Comparison of ENCODE assay signal across 19 cellular contexts in the genomic region with DNA sequence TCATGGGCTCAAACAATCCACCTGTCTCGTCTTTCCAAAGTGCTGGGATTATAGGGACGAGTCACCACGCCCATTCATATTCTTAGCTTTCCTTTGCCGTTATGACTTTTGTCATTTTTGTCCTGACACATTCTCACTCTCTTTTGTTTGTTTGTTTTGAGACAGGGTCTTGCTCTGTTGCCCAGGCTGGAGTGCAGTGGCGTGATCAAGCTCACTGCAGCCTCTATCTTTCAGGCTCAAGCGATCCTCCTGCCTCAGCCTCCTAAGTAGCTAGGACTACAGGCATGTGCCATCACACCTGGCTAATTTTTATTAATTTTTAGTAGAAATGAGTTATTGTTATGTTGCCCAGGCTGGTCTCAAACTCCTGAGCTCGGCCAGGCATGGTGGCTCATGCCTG. TPM values are rescaled to one million over a fixed set of nuclear protein-coding genes. Genes with fewer than 3 reads are reported as not detected.
DNase-seq lines count a peak whose midpoint lies in the region; ATAC-seq, FAIRE-seq and TF ChIP-seq lines count a peak whose summit lies in the region.
"Had no signal": no experiment of that assay in that cellular context is flagged by ENCODE, and none has a peak within 500 bp of the region (broad histone marks: within the 10 kb centered on the region; RNA-seq: fewer than 3 reads in every experiment).

No MANE protein-coding gene starts in this region.

- H2AFZ ChIP-seq in HepG2 (ENCODE audit: low read length) (no peak overlapping the region), PC-3 (ENCODE audit: low read length) (no peak overlapping the region), K562 (ENCODE audit: low read depth, low read length) (no peak overlapping the region)

- H3K4me2 ChIP-seq in HepG2 (ENCODE audit: low read depth, low read length) (no peak overlapping the region), PC-3 (ENCODE audit: low read length) (no peak overlapping the region), K562 (ENCODE audit: insufficient read depth, low read length) (no peak overlapping the region)
- H3K4me2 ChIP-seq: BLaER1 had no signal

- H3K4me3 ChIP-seq in HepG2 (replicated peaks in 1 of 3; ENCODE audit: insufficient read depth in 1 of 3, low read depth in 2 of 3, low read length in 3 of 3): no peak overlapping the region
- H3K4me3 ChIP-seq in right lobe of liver: no peak overlapping the region
- H3K4me3 ChIP-seq in PC-3 (ENCODE audit: low read length): no peak overlapping the region
- no peak overlapping the region for H3K4me3 ChIP-seq in K562
- H3K4me3 ChIP-seq: BLaER1, HAP-1 had no signal

- TF ChIP-seq POLR2A in HepG2 (IDR thresholded peaks at IDR 0.05; ENCODE audit: insufficient read depth in 1 of 2, low read depth in 2 of 2, low read length in 2 of 2) (no peak), right lobe of liver (IDR thresholded peaks at IDR 0.05) (no peak), K562 (conservative IDR thresholded peaks at IDR 0.05) (no peak)

- H4K20me1 ChIP-seq in HepG2 (ENCODE audit: insufficient read depth, low read length) (no peaks in the 10 kb centered on the region), PC-3 (ENCODE audit: low read length) (no peaks in the 10 kb centered on the region), K562 (replicated peaks; ENCODE audit: control insufficient read depth, insufficient read depth, low read length) (no peaks in the 10 kb centered on the region)
- H4K20me1 ChIP-seq: BLaER1 had no signal

- H3K9me3 ChIP-seq in HepG2 (ENCODE audit: low read length): no peaks in the 10 kb centered on the region
- H3K9me3 ChIP-seq in right lobe of liver: no peaks in the 10 kb centered on the region
- H3K9me3 ChIP-seq in PC-3 (ENCODE audit: low read length): no peaks in the 10 kb centered on the region
- H3K9me3 ChIP-seq in K562 (replicated peaks; ENCODE audit: control insufficient read depth, insufficient read depth, low read depth, low read length): no peaks in the 10 kb centered on the region
- H3K9me3 ChIP-seq: BLaER1, Caco-2, HAP-1 had no signal

- no peaks in the 10 kb centered on the region for H3K36me3 ChIP-seq in HepG2 (replicated peaks in 1 of 2; ENCODE audit: control insufficient read depth in 1 of 2, insufficient read depth in 2 of 2, low read length in 2 of 2)
- no peaks in the 10 kb centered on the region for H3K36me3 ChIP-seq in right lobe of liver
- H3K36me3 ChIP-seq in PC-3 (ENCODE audit: low read depth, low read length): no peaks in the 10 kb centered on the region
- no peaks in the 10 kb centered on the region for H3K36me3 ChIP-seq in K562 (ENCODE audit: control insufficient read depth, insufficient read depth, low read length)
- H3K36me3 ChIP-seq: BLaER1, HAP-1 had no signal

- H3K27me3 ChIP-seq in HepG2 (ENCODE audit: control insufficient read depth in 1 of 2, insufficient read depth in 2 of 2, low read length in 2 of 2) (no peaks in the 10 kb centered on the region), right lobe of liver (no peaks in the 10 kb centered on the region), PC-3 (ENCODE audit: low read length) (no peaks in the 10 kb centered on the region), K562 (ENCODE audit: control insufficient read depth in 2 of 2, insufficient read depth in 2 of 2, low read length in 2 of 2) (no peaks in the 10 kb centered on the region)
- H3K27me3 ChIP-seq: BLaER1 had no signal

- ATAC-seq in HepG2 (no peak), right lobe of liver (no peak), PC-3 (no peak), K562 (no peak), left cardiac atrium (no peak)
- ATAC-seq: CD8-positive, alpha-beta T cell had no signal

- H3K79me2 ChIP-seq in HepG2 (ENCODE audit: insufficient read depth, low read length): no peaks in the 10 kb centered on the region
- no peaks in the 10 kb centered on the region for H3K79me2 ChIP-seq in PC-3 (ENCODE audit: low read length)
- no peaks in the 10 kb centered on the region for H3K79me2 ChIP-seq in K562 (ENCODE audit: control insufficient read depth, insufficient read depth, low read length)

- H3F3A ChIP-seq in PC-3 (ENCODE audit: low read length, unreplicated experiment): no peaks in the 10 kb centered on the region

- CTCF ChIA-PET in HepG2 (lab: Yijun Ruan, JAX; ENCODE audit: low intra/inter-chr PET ratio, low total read pairs): no interaction called here
- CTCF ChIA-PET in PC-3 (lab: Charles Lee): no interaction called here
- CTCF ChIA-PET in K562 (lab: Yijun Ruan, JAX; ENCODE audit: low intra/inter-chr PET ratio): no interaction called here

- intact Hi-C loops in HepG2 (cut with micrococcal nuclease; ENCODE audit: unreplicated experiment) (no loop called here), right lobe of liver (cut with DNase I) (no loop called here), PC-3 (cut with micrococcal nuclease) (no loop called here), K562 (cut with micrococcal nuclease) (no loop called here), left cardiac atrium (cut with DNase I) (loop anchor here in 1 of 2 donors (10.0 kb wide), 1 partner anchor 52 kb away; no protein-coding TSS in a partner anchor)

- H3K9me2 ChIP-seq in PC-3 (replicated peaks; ENCODE audit: low read length): no peaks in the 10 kb centered on the region

- no TSS peak for BruUV-seq in HepG2 (replicated peaks; lab: Mats Ljungman, UMichigan)
- no TSS peak for BruUV-seq in PC-3 (replicated peaks; lab: Mats Ljungman, UMichigan)
- BruUV-seq in K562 (replicated peaks; lab: Mats Ljungman, UMichigan): no TSS peak

- no peaks in the 10 kb centered on the region for H3K9me1 ChIP-seq in K562 (ENCODE audit: control insufficient read depth, insufficient read depth, low read length)

- DNase-seq in HepG2 (ENCODE audit: low spot score) (no peak), right lobe of liver (no peak), PC-3 (peak; percentile 15), K562 (ENCODE audit: extremely low read depth in 1 of 4, low spot score in 3 of 4) (no peak), occipital lobe (lab: John Stamatoyannopoulos, UW) (no peak), NOMO-1 (lab: John Stamatoyannopoulos, UW; ENCODE audit: unreplicated experiment in 2 of 2) (no peak), left cardiac atrium (no peak)
- DNase-seq: Caco-2; CD4-positive, CD25-positive, alpha-beta regulatory T cell; CD8-positive, alpha-beta T cell; DMS153; DND-41; GOT3 had no signal

- H3K9ac ChIP-seq in HepG2 (ENCODE audit: insufficient read depth, low read depth, low read length) (no peak overlapping the region), PC-3 (ENCODE audit: low read length) (no peak overlapping the region), K562 (ENCODE audit: insufficient read depth in 1 of 2, low read depth in 2 of 2, low read length in 2 of 2) (no peak overlapping the region)
- H3K9ac ChIP-seq: BLaER1 had no signal

- H3K4me1 ChIP-seq in HepG2 (ENCODE audit: insufficient read depth, low read length): peaks cover 45% of the 10 kb centered on the region
- peaks cover 0 to 22% (median 9%) of the 10 kb centered on the region in 4 donors for H3K4me1 ChIP-seq in right lobe of liver
- peaks cover 17% of the 10 kb centered on the region for H3K4me1 ChIP-seq in PC-3 (ENCODE audit: insufficient read depth, low read length)
- peaks cover 10 to 11% of the 10 kb centered on the region in 2 experiments; a peak in 4 of 5 replicates for H3K4me1 ChIP-seq in K562 (replicated peaks in 1 of 2; ENCODE audit: control insufficient read depth in 2 of 2, insufficient read depth in 2 of 2, low read length in 2 of 2)
- H3K4me1 ChIP-seq: HAP-1 had no signal

- TF ChIP-seq EP300 in HepG2 (IDR thresholded peaks at IDR 0.05; ENCODE audit: low read depth in 2 of 2, low read length in 2 of 2) (no peak), HepG2 (CRISPR knock-in tag; IDR thresholded peaks at IDR 0.05; ENCODE audit: borderline replicate concordance) (no peak), K562 (IDR thresholded peaks at IDR 0.05; ENCODE audit: low read length) (no peak)

- no peak overlapping the region for H3K27ac ChIP-seq in HepG2 (ENCODE audit: extremely low read length, insufficient read depth, low read length)
- H3K27ac ChIP-seq in right lobe of liver: no peak overlapping the region
- no peak overlapping the region for H3K27ac ChIP-seq in PC-3 (ENCODE audit: low read length)
- H3K27ac ChIP-seq in K562 (ENCODE audit: extremely low read depth, low read depth, low read length): no peak overlapping the region
- H3K27ac ChIP-seq: BLaER1, C4-2B had no signal

- POLR2A ChIA-PET in HepG2 (lab: Yijun Ruan, JAX): interaction anchor here (1.7 kb wide), 1 partner anchor 12 kb away, joined by 7 read pairs; a partner anchor contains a TSS
- POLR2A ChIA-PET in PC-3 (lab: Charles Lee; ENCODE audit: unreplicated experiment): no interaction called here
- POLR2A ChIA-PET in K562 (lab: Yijun Ruan, JAX): interaction anchor here (1.0 to 7.9 kb wide), 5 partner anchors 9 to 54 kb away, joined by 3 to 102 read pairs (median 7); a partner anchor contains a TSS

- WGBS in HepG2 (ENCODE audit: low lambda C conversion rate): 58% methylated on average over 7 of the region's 7 CpGs
- WGBS in right lobe of liver (ENCODE audit: insufficient coverage, low coverage, low lambda C conversion rate, missing lambda C conversion rate): 75% methylated on average over 6 of the region's 7 CpGs
- 48% methylated on average over 7 of the region's 7 CpGs for WGBS in K562 (ENCODE audit: insufficient coverage, low coverage, missing lambda C conversion rate)

- in situ Hi-C loops in HepG2 (cut with HindIII; ENCODE audit: extremely low pct_ligation_motif_present, low pct_unique_long_range_greater_than_20kb): no loop called here
- in situ Hi-C loops in K562 (cut with MboI): no loop called here

- no peak for TF ChIP-seq RAD21 in HepG2 (CRISPR knock-in tag; IDR thresholded peaks at IDR 0.05)
- TF ChIP-seq RAD21 in K562 (CRISPR knock-in tag; conservative IDR thresholded peaks at IDR 0.05 in 1 of 2, IDR thresholded peaks at IDR 0.05 in 1 of 2): no peak

- FAIRE-seq in HepG2 (lab: Jason Lieb, UNC) (no peak), K562 (lab: Jason Lieb, UNC) (no peak)
- FAIRE-seq: G401.6, GM12892, H54 had no signal

- TF ChIP-seq CTCF in HepG2 (CRISPR knock-in tag; IDR thresholded peaks at IDR 0.05) (no peak), right lobe of liver (IDR thresholded peaks at IDR 0.05) (no peak), PC-3 (conservative IDR thresholded peaks at IDR 0.05; ENCODE audit: low read depth, low read length) (no peak), K562 (IDR thresholded peaks at IDR 0.05 in 2 of 3, conservative IDR thresholded peaks at IDR 0.05 in 1 of 3; ENCODE audit: insufficient read depth in 2 of 3, low read depth in 1 of 3, low read length in 3 of 3) (no peak)

RNA-seq across cellular contexts. Expression of a gene that starts 11.8 kb away (rescaled TPM):
- 21.0 and 28.8 TPM in 2 replicates for total RNA-seq in HepG2 (2016; rRNA removed; fragmentation: Illumina TruSeq; extraction: Trizol)
- 7.0 and 7.5 TPM in 2 replicates for total RNA-seq in HepG2 (2016; cell fraction: cytosol; rRNA removed; fragmentation: Illumina TruSeq; extraction: Trizol; ENCODE audit: low read depth)
- 20.7 and 32.3 TPM in 2 replicates for total RNA-seq in HepG2 (2016; cell fraction: insoluble cytoplasmic fraction; rRNA removed; fragmentation: Illumina TruSeq; extraction: Trizol)
- 10.5 and 12.8 TPM in 2 replicates for total RNA-seq in HepG2 (2016; cell fraction: membrane; rRNA removed; fragmentation: Illumina TruSeq; extraction: Trizol)
- 7.0 and 9.3 TPM in 2 replicates for total RNA-seq in HepG2 (2016; cell fraction: nucleus; rRNA removed; fragmentation: Illumina TruSeq; extraction: Trizol)
- polyA plus RNA-seq in HepG2 (2011; rRNA removed): 11.7 and 14.4 TPM in 2 replicates
- polyA plus RNA-seq in HepG2 (2011; cell fraction: cytosol; rRNA removed): 16.5 and 19.8 TPM in 2 replicates
- 10.4 and 11.6 TPM in 2 replicates for polyA plus RNA-seq in HepG2 (2011; cell fraction: nucleus; rRNA removed)
- 9.5 and 13.0 TPM in 2 replicates for polyA plus RNA-seq in HepG2 (2012)
- 2.8 and 3.8 TPM in 2 replicates for polyA plus RNA-seq in HepG2 (2016; cell fraction: cytosol; fragmentation: Illumina TruSeq; extraction: Trizol; ENCODE audit: low read depth)
- polyA plus RNA-seq in HepG2 (2016; cell fraction: insoluble cytoplasmic fraction; fragmentation: Illumina TruSeq; extraction: Trizol; ENCODE audit: low read depth): 26.5 and 30.0 TPM in 2 replicates
- polyA plus RNA-seq in HepG2 (2016; cell fraction: membrane; fragmentation: Illumina TruSeq; extraction: Trizol; ENCODE audit: low read depth): 4.9 and 5.6 TPM in 2 replicates
- polyA plus RNA-seq in HepG2 (2016; cell fraction: nucleus; fragmentation: Illumina TruSeq; extraction: Trizol; ENCODE audit: insufficient read depth, low read depth): 14.7 and 18.3 TPM in 2 replicates
- 28.2 and 57.8 TPM in 2 replicates for polyA minus RNA-seq in HepG2 (2011; rRNA and poly(A)+ RNA removed; ENCODE audit: low replicate concordance)
- polyA minus RNA-seq in HepG2 (2011; cell fraction: cytosol; rRNA and poly(A)+ RNA removed): 13.0 and 15.4 TPM in 2 replicates
- polyA minus RNA-seq in HepG2 (2011; cell fraction: nucleus; rRNA and poly(A)+ RNA removed): 3.6 and 4.2 TPM in 2 replicates
- total RNA-seq in right lobe of liver: 10 to 100 TPM in 4 of 6 experiments, 1 to 10 TPM in 2; 9.1 to 16.4 (median 11.8) TPM
- 10.1 and 13.6 TPM in 2 replicates for total RNA-seq in PC-3 (2014; rRNA removed)
- 16.8 and 18.9 TPM in 2 replicates for total RNA-seq in K562 (2011; cell fraction: chromatin; rRNA removed; ENCODE audit: low replicate concordance)
- total RNA-seq in K562 (2011; cell fraction: nucleolus; rRNA removed): 19.2 and 20.0 TPM in 2 replicates
- total RNA-seq in K562 (2011; cell fraction: nucleoplasm; rRNA removed): 25.3 and 28.1 TPM in 2 replicates
- total RNA-seq in K562 (2014; rRNA removed): 22.7 and 23.8 TPM in 2 replicates
- total RNA-seq in K562 (2014; rRNA removed; fragmentation: Illumina TruSeq; extraction: Trizol): 21.1 and 22.0 TPM in 2 replicates
- total RNA-seq in K562 (2015; rRNA removed; fragmentation: Illumina TruSeq; extraction: Trizol): 24.1 and 24.5 TPM in 2 replicates
- total RNA-seq in K562 (2021): 19.1 and 21.0 TPM in 2 replicates
- polyA plus RNA-seq in K562 (2011; rRNA removed): 28.9 and 33.2 TPM in 2 replicates
- 38.5 and 46.2 TPM in 2 replicates for polyA plus RNA-seq in K562 (2011; cell fraction: cytosol; rRNA removed)
- polyA plus RNA-seq in K562 (2011; cell fraction: nucleus; rRNA removed): 24.2 and 34.9 TPM in 2 replicates
- polyA plus RNA-seq in K562 (2012): 25.0 and 32.1 TPM in 2 replicates
- polyA plus RNA-seq in K562 (2014; fragmentation: Illumina TruSeq; extraction: Trizol): 23.8 and 25.5 TPM in 2 replicates
- 10 to 100 TPM; 38.6 to 50.6 TPM for polyA plus RNA-seq in K562 (2014; fragmentation: Nextera tagmentation; extraction: Ambion mirVana)
- polyA plus RNA-seq in K562 (2014; rRNA removed): 15.2 and 16.9 TPM in 2 replicates
- polyA minus RNA-seq in K562 (2011; rRNA and poly(A)+ RNA removed): 88.8 and 95.6 TPM in 2 replicates
- 22.8 and 25.4 TPM in 2 replicates for polyA minus RNA-seq in K562 (2011; cell fraction: cytosol; rRNA and poly(A)+ RNA removed)
- polyA minus RNA-seq in K562 (2011; cell fraction: nucleus; rRNA and poly(A)+ RNA removed): 7.9 and 17.3 TPM in 2 replicates
- total RNA-seq in occipital lobe: 15.1 TPM
- total RNA-seq in left cardiac atrium: 1 to 10 TPM; 8.1 to 9.5 TPM

RNA-seq across cellular contexts. Expression of a gene that starts 52.5 kb away (rescaled TPM):
- total RNA-seq in HepG2 (2016; rRNA removed; fragmentation: Illumina TruSeq; extraction: Trizol) (17.1 and 29.6 TPM in 2 replicates), right lobe of liver (10 to 100 TPM; 16.1 to 25.8 (median 23.3) TPM), PC-3 (2014; rRNA removed) (9.1 and 12.7 TPM in 2 replicates), K562 (2014; rRNA removed) (6.4 and 8.7 TPM in 2 replicates), K562 (2014; rRNA removed; fragmentation: Illumina TruSeq; extraction: Trizol) (13.9 and 18.2 TPM in 2 replicates), K562 (2015; rRNA removed; fragmentation: Illumina TruSeq; extraction: Trizol) (17.5 and 17.7 TPM in 2 replicates), K562 (2021) (28.6 and 34.6 TPM in 2 replicates), occipital lobe (9.7 TPM), left cardiac atrium (10 to 100 TPM; 20.8 to 26.2 TPM)
- 12.5 and 13.7 TPM in 2 replicates for total RNA-seq in HepG2 (2016; cell fraction: cytosol; rRNA removed; fragmentation: Illumina TruSeq; extraction: Trizol; ENCODE audit: low read depth)
- 18.0 and 28.5 TPM in 2 replicates for total RNA-seq in HepG2 (2016; cell fraction: insoluble cytoplasmic fraction; rRNA removed; fragmentation: Illumina TruSeq; extraction: Trizol)
- total RNA-seq in HepG2 (2016; cell fraction: membrane; rRNA removed; fragmentation: Illumina TruSeq; extraction: Trizol): 22.9 and 27.9 TPM in 2 replicates
- total RNA-seq in HepG2 (2016; cell fraction: nucleus; rRNA removed; fragmentation: Illumina TruSeq; extraction: Trizol): 19.8 and 22.8 TPM in 2 replicates
- polyA plus RNA-seq in HepG2 (2011; rRNA removed) (13.9 TPM in 2 replicates), K562 (2011; rRNA removed) (11.9 and 14.0 TPM in 2 replicates), K562 (2014; fragmentation: Illumina TruSeq; extraction: Trizol) (37.9 and 43.6 TPM in 2 replicates), K562 (2014; fragmentation: Nextera tagmentation; extraction: Ambion mirVana) (10 to 100 TPM; 12.8 to 14.2 TPM), K562 (2014; rRNA removed) (18.2 and 18.5 TPM in 2 replicates)
- 9.3 and 14.1 TPM in 2 replicates for polyA plus RNA-seq in HepG2 (2011; cell fraction: cytosol; rRNA removed)
- 7.6 and 10.2 TPM in 2 replicates for polyA plus RNA-seq in HepG2 (2011; cell fraction: nucleus; rRNA removed)
- polyA plus RNA-seq in HepG2 (2012): 20.1 and 20.8 TPM in 2 replicates
- polyA plus RNA-seq in HepG2 (2016; cell fraction: cytosol; fragmentation: Illumina TruSeq; extraction: Trizol; ENCODE audit: low read depth): 3.9 and 4.2 TPM in 2 replicates
- polyA plus RNA-seq in HepG2 (2016; cell fraction: insoluble cytoplasmic fraction; fragmentation: Illumina TruSeq; extraction: Trizol; ENCODE audit: low read depth): 36.5 and 50.9 TPM in 2 replicates
- polyA plus RNA-seq in HepG2 (2016; cell fraction: membrane; fragmentation: Illumina TruSeq; extraction: Trizol; ENCODE audit: low read depth): 18.0 and 18.6 TPM in 2 replicates
- 40.9 and 42.7 TPM in 2 replicates for polyA plus RNA-seq in HepG2 (2016; cell fraction: nucleus; fragmentation: Illumina TruSeq; extraction: Trizol; ENCODE audit: insufficient read depth, low read depth)
- 21.5 and 24.1 TPM in 2 replicates for polyA minus RNA-seq in HepG2 (2011; rRNA and poly(A)+ RNA removed; ENCODE audit: low replicate concordance)
- 19.1 and 23.2 TPM in 2 replicates for polyA minus RNA-seq in HepG2 (2011; cell fraction: cytosol; rRNA and poly(A)+ RNA removed)
- polyA minus RNA-seq in HepG2 (2011; cell fraction: nucleus; rRNA and poly(A)+ RNA removed): 13.7 and 14.3 TPM in 2 replicates
- 24.0 and 41.2 TPM in 2 replicates for total RNA-seq in K562 (2011; cell fraction: chromatin; rRNA removed; ENCODE audit: low replicate concordance)
- total RNA-seq in K562 (2011; cell fraction: nucleolus; rRNA removed): 12.5 and 16.1 TPM in 2 replicates
- 26.8 and 45.1 TPM in 2 replicates for total RNA-seq in K562 (2011; cell fraction: nucleoplasm; rRNA removed)
- polyA plus RNA-seq in K562 (2011; cell fraction: cytosol; rRNA removed): 9.5 and 18.8 TPM in 2 replicates
- polyA plus RNA-seq in K562 (2011; cell fraction: nucleus; rRNA removed): 10.0 and 10.8 TPM in 2 replicates
- polyA plus RNA-seq in K562 (2012): 22.7 and 23.1 TPM in 2 replicates
- 16.3 and 18.6 TPM in 2 replicates for polyA minus RNA-seq in K562 (2011; rRNA and poly(A)+ RNA removed)
- 11.1 and 12.5 TPM in 2 replicates for polyA minus RNA-seq in K562 (2011; cell fraction: cytosol; rRNA and poly(A)+ RNA removed)
- 4.4 and 7.9 TPM in 2 replicates for polyA minus RNA-seq in K562 (2011; cell fraction: nucleus; rRNA and poly(A)+ RNA removed)

RNA-seq across cellular contexts. Expression of a gene that starts 57.7 kb away (rescaled TPM):
- total RNA-seq in HepG2 (2016; rRNA removed; fragmentation: Illumina TruSeq; extraction: Trizol): 10.4 and 13.2 TPM in 2 replicates
- 2.1 and 2.5 TPM in 2 replicates for total RNA-seq in HepG2 (2016; cell fraction: cytosol; rRNA removed; fragmentation: Illumina TruSeq; extraction: Trizol; ENCODE audit: low read depth)
- 10.0 and 12.0 TPM in 2 replicates for total RNA-seq in HepG2 (2016; cell fraction: insoluble cytoplasmic fraction; rRNA removed; fragmentation: Illumina TruSeq; extraction: Trizol)
- total RNA-seq in HepG2 (2016; cell fraction: membrane; rRNA removed; fragmentation: Illumina TruSeq; extraction: Trizol): 5.6 and 7.1 TPM in 2 replicates
- 8.1 and 8.4 TPM in 2 replicates for total RNA-seq in HepG2 (2016; cell fraction: nucleus; rRNA removed; fragmentation: Illumina TruSeq; extraction: Trizol)
- 19.1 and 24.8 TPM in 2 replicates for polyA plus RNA-seq in HepG2 (2011; rRNA removed)
- 11.7 and 14.9 TPM in 2 replicates for polyA plus RNA-seq in HepG2 (2011; cell fraction: cytosol; rRNA removed)
- 26.7 and 32.2 TPM in 2 replicates for polyA plus RNA-seq in HepG2 (2011; cell fraction: nucleus; rRNA removed)
- polyA plus RNA-seq in HepG2 (2012): 7.3 and 18.2 TPM in 2 replicates
- polyA plus RNA-seq in HepG2 (2016; cell fraction: cytosol; fragmentation: Illumina TruSeq; extraction: Trizol; ENCODE audit: low read depth): 1.3 and 1.4 TPM in 2 replicates
- 9.6 and 12.1 TPM in 2 replicates for polyA plus RNA-seq in HepG2 (2016; cell fraction: insoluble cytoplasmic fraction; fragmentation: Illumina TruSeq; extraction: Trizol; ENCODE audit: low read depth)
- polyA plus RNA-seq in HepG2 (2016; cell fraction: membrane; fragmentation: Illumina TruSeq; extraction: Trizol; ENCODE audit: low read depth): 4.3 and 4.7 TPM in 2 replicates
- 14.7 and 15.5 TPM in 2 replicates for polyA plus RNA-seq in HepG2 (2016; cell fraction: nucleus; fragmentation: Illumina TruSeq; extraction: Trizol; ENCODE audit: insufficient read depth, low read depth)
- polyA minus RNA-seq in HepG2 (2011; rRNA and poly(A)+ RNA removed; ENCODE audit: low replicate concordance): 21.9 and 39.6 TPM in 2 replicates
- 9.8 and 11.5 TPM in 2 replicates for polyA minus RNA-seq in HepG2 (2011; cell fraction: cytosol; rRNA and poly(A)+ RNA removed)
- 11.8 and 11.9 TPM in 2 replicates for polyA minus RNA-seq in HepG2 (2011; cell fraction: nucleus; rRNA and poly(A)+ RNA removed)
- 10 to 100 TPM in 4 of 6 experiments, 1 to 10 TPM in 2; 4.5 to 17.9 (median 14.0) TPM for total RNA-seq in right lobe of liver
- 6.9 and 10.7 TPM in 2 replicates for total RNA-seq in PC-3 (2014; rRNA removed)
- 14.6 and 34.6 TPM in 2 replicates for total RNA-seq in K562 (2011; cell fraction: chromatin; rRNA removed; ENCODE audit: low replicate concordance)
- total RNA-seq in K562 (2011; cell fraction: nucleolus; rRNA removed): 26.1 and 26.2 TPM in 2 replicates
- total RNA-seq in K562 (2011; cell fraction: nucleoplasm; rRNA removed): 23.4 and 26.2 TPM in 2 replicates
- total RNA-seq in K562 (2014; rRNA removed): 54.4 and 55.3 TPM in 2 replicates
- 16.8 and 16.9 TPM in 2 replicates for total RNA-seq in K562 (2014; rRNA removed; fragmentation: Illumina TruSeq; extraction: Trizol)
- total RNA-seq in K562 (2015; rRNA removed; fragmentation: Illumina TruSeq; extraction: Trizol): 9.4 and 10.0 TPM in 2 replicates
- total RNA-seq in K562 (2021): 61.1 and 71.3 TPM in 2 replicates
- polyA plus RNA-seq in K562 (2011; rRNA removed): 15.4 and 34.4 TPM in 2 replicates
- 28.3 and 29.9 TPM in 2 replicates for polyA plus RNA-seq in K562 (2011; cell fraction: cytosol; rRNA removed)
- polyA plus RNA-seq in K562 (2011; cell fraction: nucleus; rRNA removed): 26.7 and 31.1 TPM in 2 replicates
- 24.3 and 118 TPM in 2 replicates for polyA plus RNA-seq in K562 (2012)
- 47.6 and 61.0 TPM in 2 replicates for polyA plus RNA-seq in K562 (2014; fragmentation: Illumina TruSeq; extraction: Trizol)
- polyA plus RNA-seq in K562 (2014; fragmentation: Nextera tagmentation; extraction: Ambion mirVana): 1 to 10 TPM; 3.7 to 5.4 TPM
- 40.8 and 47.3 TPM in 2 replicates for polyA plus RNA-seq in K562 (2014; rRNA removed)
- polyA minus RNA-seq in K562 (2011; rRNA and poly(A)+ RNA removed): 13.4 and 14.9 TPM in 2 replicates
- polyA minus RNA-seq in K562 (2011; cell fraction: cytosol; rRNA and poly(A)+ RNA removed): 15.4 and 28.6 TPM in 2 replicates
- 6.6 and 11.0 TPM in 2 replicates for polyA minus RNA-seq in K562 (2011; cell fraction: nucleus; rRNA and poly(A)+ RNA removed)
- 5.1 TPM for total RNA-seq in occipital lobe
- 1 to 10 TPM; 4.4 to 4.5 TPM for total RNA-seq in left cardiac atrium
